Comparison of ENCODE assay signal across 30 cellular contexts in genomic region chr4:182093431-182093831, GRCh38.
DNase-seq lines count a peak whose midpoint lies in the region; ATAC-seq, FAIRE-seq and TF ChIP-seq lines count a peak whose summit lies in the region.
"Had no signal": no experiment of that assay in that cellular context is flagged by ENCODE, and none has a peak within 500 bp of the region (broad histone marks: within the 10 kb centered on the region; RNA-seq: fewer than 3 reads in every experiment).

No MANE protein-coding gene starts in this region.

- ATAC-seq in GM12878: peak; percentile 39; the same call in 2 of the 3 replicates
- ATAC-seq: activated CD8-positive, alpha-beta T cell treated with anti-CD3 and anti-CD28 coated beads, Interleukin-2, amount 10 ng/mL, durations not matched to agents 7 days and 5 days; K562; left ventricle myocardium superior; natural killer cell; SK-N-SH treated with all-trans-retinoic acid at 6 μM for 48 hours had no signal

- peak; percentile 50 for DNase-seq in GM12865 (ENCODE audit: low read depth)
- peak; percentile 16 to 21 for DNase-seq in Kasumi-1 (lab: John Stamatoyannopoulos, UW)
- DNase-seq in GM12878 (ENCODE audit: low read depth, low spot score): no peak
- no peak for DNase-seq in progenitor cell of endocrine pancreas (ENCODE audit: low spot score, unreplicated experiment)
- no peak for DNase-seq in NCI-H524 (lab: John Stamatoyannopoulos, UW)
- no peak for DNase-seq in central memory CD4-positive, alpha-beta T cell
- no peak for DNase-seq in activated CD4-positive, alpha-beta memory T cell treated with anti-CD3 and anti-CD28 coated beads for 36 hours
- DNase-seq: activated CD8-positive, alpha-beta T cell treated with anti-CD3 and anti-CD28 coated beads, Interleukin-2, amount 10 ng/mL, durations not matched to agents 7 days and 5 days; caudate nucleus; COR-L47; DMS79; dorsolateral prefrontal cortex; H7; left ventricle myocardium superior; natural killer cell; NCI-H1417; NCI-H2081 treated with DMSO at 0.1 percent for 48 hours; NCI-H774; retina; stimulated activated CD4-positive, alpha-beta T cell treated with anti-CD3 and anti-CD28 coated beads, Interleukin-2, amount 100 ng/mL, for 24 hours; stomach; T-helper 2 cell; thyroid gland had no signal

- TF ChIP-seq CTCF in GM12865 (IDR thresholded peaks at IDR 0.05; ENCODE audit: insufficient read depth, low read depth, low read length, missing control alignments) (no peak), GM12878 (IDR thresholded peaks at IDR 0.05 in 2 of 3, conservative IDR thresholded peaks at IDR 0.05 in 1 of 3; ENCODE audit: control insufficient read depth in 2 of 3, extremely low read depth in 1 of 3, insufficient read depth in 1 of 3, low read depth in 3 of 3, low read length in 3 of 3) (no peak), progenitor cell of endocrine pancreas (IDR thresholded peaks at IDR 0.05; ENCODE audit: unreplicated experiment) (no peak)

- H3K4me1 Mint-ChIP-seq in progenitor cell of endocrine pancreas (ENCODE audit: low read depth): peaks cover 5% of the 10 kb centered on the region
- no peaks in the 10 kb centered on the region for H3K4me1 Mint-ChIP-seq in activated CD4-positive, alpha-beta memory T cell treated with anti-CD3 and anti-CD28 coated beads for 36 hours (ENCODE audit: low read depth)
- H3K4me1 Mint-ChIP-seq: activated naive CD4-positive, alpha-beta T cell treated with anti-CD3 and anti-CD28 coated beads, Interleukin-2, amount 50 U/mL, for 24 hours; natural killer cell had no signal

- H3K27ac Mint-ChIP-seq in progenitor cell of endocrine pancreas: peak overlapping the region; percentile 65
- H3K27ac Mint-ChIP-seq in activated CD4-positive, alpha-beta memory T cell treated with anti-CD3 and anti-CD28 coated beads for 36 hours: no peak overlapping the region
- H3K27ac Mint-ChIP-seq: activated CD8-positive, alpha-beta T cell treated with anti-CD3 and anti-CD28 coated beads, Interleukin-2, amount 10 ng/mL, durations not matched to agents 7 days and 5 days; activated naive CD4-positive, alpha-beta T cell treated with anti-CD3 and anti-CD28 coated beads, Interleukin-2, amount 50 U/mL, for 24 hours; activated T-helper 2 cell treated with anti-CD3 and anti-CD28 coated beads, Interferon-gamma antibody, Interleukin-2, Interleukin-4, amounts not matched to agents 10 μg/mL and 5 μg/mL and 100 μg/mL, durations not matched to agents 14 hours and 24 hours and 36 hours; natural killer cell had no signal

- H3K9me3 ChIP-seq in GM12878 (replicated peaks; ENCODE audit: control insufficient read depth, insufficient read depth, low read length): no peaks in the 10 kb centered on the region
- H3K9me3 ChIP-seq: stomach, thyroid gland had no signal

- FAIRE-seq in GM12878 (lab: Jason Lieb, UNC): no peak
- FAIRE-seq: endothelial cell of umbilical vein, K562, keratinocyte had no signal

- H3K4me3 Mint-ChIP-seq in progenitor cell of endocrine pancreas (ENCODE audit: low read depth): no peak overlapping the region
- H3K4me3 Mint-ChIP-seq in activated CD4-positive, alpha-beta memory T cell treated with anti-CD3 and anti-CD28 coated beads for 36 hours: no peak overlapping the region
- H3K4me3 Mint-ChIP-seq: activated CD8-positive, alpha-beta T cell treated with anti-CD3 and anti-CD28 coated beads, Interleukin-2, amount 10 ng/mL, durations not matched to agents 7 days and 5 days; activated naive CD4-positive, alpha-beta T cell treated with anti-CD3 and anti-CD28 coated beads, Interleukin-2, amount 50 U/mL, for 24 hours; natural killer cell had no signal

- SMC1A ChIA-PET in GM12878 (lab: Charles Lee; ENCODE audit: uncharacterized antibody, unreplicated experiment): no interaction called here

- TF ChIP-seq EP300 in GM12878 (IDR thresholded peaks at IDR 0.05; ENCODE audit: borderline replicate concordance in 1 of 2, control insufficient read depth in 1 of 2, low read depth in 2 of 2, low read length in 2 of 2): no peak

- H3K36me3 ChIP-seq in GM12878 (ENCODE audit: control insufficient read depth in 2 of 2, insufficient read depth in 2 of 2, low read length in 1 of 2): no peaks in the 10 kb centered on the region
- H3K36me3 ChIP-seq: BLaER1 treated with 17β-estradiol and CSF1 and Interleukin-3, amounts not matched to agents 10 nM and 100 nM; stomach; thyroid gland had no signal

- H3K9me3 Mint-ChIP-seq in progenitor cell of endocrine pancreas (ENCODE audit: low read depth): peaks cover 9% of the 10 kb centered on the region
- peaks cover 8% of the 10 kb centered on the region for H3K9me3 Mint-ChIP-seq in activated CD4-positive, alpha-beta memory T cell treated with anti-CD3 and anti-CD28 coated beads for 36 hours

- no peaks in the 10 kb centered on the region for H3K4me1 ChIP-seq in GM12878 (ENCODE audit: control insufficient read depth, insufficient read depth, low read length)
- H3K4me1 ChIP-seq: BLaER1 treated with 17β-estradiol and CSF1 and Interleukin-3, amounts not matched to agents 10 nM and 100 nM; stomach; thyroid gland had no signal

- no TSS peak for BruUV-seq in GM12878 (replicated peaks; lab: Mats Ljungman, UMichigan)

- no peaks in the 10 kb centered on the region for H3K27me3 ChIP-seq in GM12878 (replicated peaks in 1 of 2; ENCODE audit: control insufficient read depth in 2 of 2, insufficient read depth in 2 of 2, low read length in 1 of 2)
- H3K27me3 ChIP-seq: BLaER1 treated with 17β-estradiol and CSF1 and Interleukin-3, amounts not matched to agents 10 nM and 100 nM; stomach; thyroid gland had no signal

- in situ Hi-C loops in GM12878 (cut with MboI): no loop called here

- H3K79me2 ChIP-seq in GM12878 (ENCODE audit: control insufficient read depth, insufficient read depth, low read length): no peaks in the 10 kb centered on the region

- H3K9ac ChIP-seq in GM12878 (ENCODE audit: control insufficient read depth, insufficient read depth, low read length): no peak overlapping the region
- H3K9ac ChIP-seq: BLaER1 treated with 17β-estradiol and CSF1 and Interleukin-3, amounts not matched to agents 10 nM and 100 nM had no signal

- intact Hi-C loops in GM12878 (cut with micrococcal nuclease; ENCODE audit: unreplicated experiment): no loop called here
- intact Hi-C loops in activated CD4-positive, alpha-beta memory T cell treated with anti-CD3 and anti-CD28 coated beads for 36 hours (cut with micrococcal nuclease): no loop called here

- no peak for TF ChIP-seq RAD21 in GM12878 (IDR thresholded peaks at IDR 0.05; ENCODE audit: insufficient read depth, low read depth, low read length)

- no peak overlapping the region for H3K4me3 ChIP-seq in GM12865 (ENCODE audit: low read depth, low read length)
- H3K4me3 ChIP-seq in GM12878: no peak overlapping the region
- H3K4me3 ChIP-seq: BLaER1 treated with 17β-estradiol and CSF1 and Interleukin-3, amounts not matched to agents 10 nM and 100 nM; dorsolateral prefrontal cortex; K562; stomach; thyroid gland had no signal

- H4K20me1 ChIP-seq in GM12878 (ENCODE audit: control insufficient read depth, insufficient read depth): no peaks in the 10 kb centered on the region
- H4K20me1 ChIP-seq: BLaER1 treated with 17β-estradiol and CSF1 and Interleukin-3, amounts not matched to agents 10 nM and 100 nM had no signal

- H2AFZ ChIP-seq in GM12878 (ENCODE audit: control insufficient read depth, low read depth, low read length): peak overlapping the region; percentile 7; the same call in 1 of the 2 replicates

- H3K4me2 ChIP-seq in GM12878 (ENCODE audit: control insufficient read depth, insufficient read depth): no peak overlapping the region
- H3K4me2 ChIP-seq: BLaER1 treated with 17β-estradiol and CSF1 and Interleukin-3, amounts not matched to agents 10 nM and 100 nM had no signal

- CTCF ChIA-PET in GM12878 (lab: Yijun Ruan, JAX): interaction anchor here (0.7 kb wide), 1 partner anchor 206 kb away, joined by 5 read pairs; no protein-coding TSS in a partner anchor
- CTCF ChIA-PET in activated CD4-positive, alpha-beta memory T cell treated with anti-CD3 and anti-CD28 coated beads for 36 hours (lab: Charles Lee): no interaction called here

- H3K36me3 Mint-ChIP-seq in progenitor cell of endocrine pancreas (ENCODE audit: insufficient read depth): no peaks in the 10 kb centered on the region
- H3K36me3 Mint-ChIP-seq in activated CD4-positive, alpha-beta memory T cell treated with anti-CD3 and anti-CD28 coated beads for 36 hours: no peaks in the 10 kb centered on the region
- H3K36me3 Mint-ChIP-seq: activated naive CD4-positive, alpha-beta T cell treated with anti-CD3 and anti-CD28 coated beads, Interleukin-2, amount 50 U/mL, for 24 hours had no signal

- H3K27me3 Mint-ChIP-seq in progenitor cell of endocrine pancreas: no peaks in the 10 kb centered on the region
- H3K27me3 Mint-ChIP-seq in activated CD4-positive, alpha-beta memory T cell treated with anti-CD3 and anti-CD28 coated beads for 36 hours: no peaks in the 10 kb centered on the region
- H3K27me3 Mint-ChIP-seq: activated naive CD4-positive, alpha-beta T cell treated with anti-CD3 and anti-CD28 coated beads, Interleukin-2, amount 50 U/mL, for 24 hours had no signal

- 34% methylated on average over 7 of the region's 7 CpGs for WGBS in GM12878 (ENCODE audit: insufficient coverage, insufficient replicate concordance, low lambda C conversion rate, missing lambda C conversion rate)

- RAD21 ChIA-PET in GM12878 (lab: Charles Lee; ENCODE audit: unreplicated experiment): no interaction called here

- no peak overlapping the region for H3K27ac ChIP-seq in GM12878 (ENCODE audit: control insufficient read depth, insufficient read depth)
- H3K27ac ChIP-seq: BLaER1 treated with 17β-estradiol and CSF1 and Interleukin-3, amounts not matched to agents 10 nM and 100 nM; dorsolateral prefrontal cortex; stomach; thyroid gland had no signal

- no peak for TF ChIP-seq POLR2A in GM12878 (IDR thresholded peaks at IDR 0.05; ENCODE audit: low read depth, low read length)

- POLR2A ChIA-PET in GM12878 (lab: Charles Lee): no interaction called here
- POLR2A ChIA-PET in activated CD4-positive, alpha-beta memory T cell treated with anti-CD3 and anti-CD28 coated beads for 36 hours (lab: Charles Lee): no interaction called here

TF ChIP-seq in GM12878, 131 proteins besides CTCF, POLR2A, EP300 and RAD21 (continues in another document):
- TF ChIP-seq NRF1 (conservative IDR thresholded peaks at IDR 0.05; ENCODE audit: low read depth, low read length) (no peak), SMAD1 (IDR thresholded peaks at IDR 0.05; ENCODE audit: low read depth, partially characterized antibody) (no peak), ETV6 (conservative IDR thresholded peaks at IDR 0.05 in 1 of 2, IDR thresholded peaks at IDR 0.05 in 1 of 2; ENCODE audit: borderline replicate concordance in 1 of 2, low read depth in 1 of 2) (no peak), YBX1 (IDR thresholded peaks at IDR 0.05) (no peak), CREM (IDR thresholded peaks at IDR 0.05; ENCODE audit: low read depth) (no peak), RCOR1 (conservative IDR thresholded peaks at IDR 0.05; ENCODE audit: low read depth, low read length) (no peak)

Comparison
In these comparisons a context has a peak if more than half of its experiments do, and no peak if none do; other contexts are left out.
1. DNase-seq: peak in GM12865 (single experiment) and Kasumi-1 (2 of 2); none in GM12878 (single experiment), progenitor cell of endocrine pancreas (single experiment), NCI-H524 (0 of 2), central memory CD4-positive, alpha-beta T cell (single experiment) and activated CD4-positive, alpha-beta memory T cell treated with anti-CD3 and anti-CD28 coated beads for 36 hours (single experiment).